1 cellular context compared by ENCODE assay signal in the genomic region with DNA sequence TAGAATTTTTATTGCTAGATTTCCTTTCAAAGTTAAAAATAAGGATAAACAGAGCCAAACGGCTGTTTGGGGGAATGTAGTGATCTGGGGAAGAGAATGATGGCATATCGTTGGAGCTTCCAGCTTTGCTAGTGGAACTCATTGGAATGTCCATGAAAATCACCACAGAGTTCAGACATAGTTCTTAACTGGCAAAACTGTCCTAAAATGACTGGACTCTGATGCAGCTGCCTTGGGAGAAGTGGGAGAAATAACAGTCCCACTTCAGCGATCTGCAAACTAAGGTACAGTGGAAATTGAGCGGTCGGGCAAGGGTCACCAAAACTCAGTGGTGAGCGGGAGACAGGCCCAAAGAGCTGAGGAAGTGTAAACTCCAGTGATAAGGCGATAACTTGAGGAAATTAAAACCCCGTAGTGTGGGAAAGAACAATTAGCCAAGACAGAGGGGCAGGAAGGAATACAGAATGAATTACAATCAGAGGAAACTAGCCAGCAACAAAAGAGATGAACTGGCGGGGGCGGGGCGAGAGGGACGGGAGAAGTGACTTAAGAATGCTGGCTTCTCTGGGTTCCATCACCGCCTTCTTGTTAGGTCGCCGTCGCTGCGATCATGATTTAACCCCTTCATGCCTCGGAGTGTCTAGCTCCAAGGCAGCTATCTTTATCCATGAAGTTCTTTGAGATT.
TF ChIP-seq lines count a peak whose summit lies in the region.

No MANE protein-coding gene starts in this region.

TF ChIP-seq in HEK293, 187 proteins besides CTCF, POLR2A, EP300 and RAD21 (continued from another document):
- TF ChIP-seq, protein P1, sequence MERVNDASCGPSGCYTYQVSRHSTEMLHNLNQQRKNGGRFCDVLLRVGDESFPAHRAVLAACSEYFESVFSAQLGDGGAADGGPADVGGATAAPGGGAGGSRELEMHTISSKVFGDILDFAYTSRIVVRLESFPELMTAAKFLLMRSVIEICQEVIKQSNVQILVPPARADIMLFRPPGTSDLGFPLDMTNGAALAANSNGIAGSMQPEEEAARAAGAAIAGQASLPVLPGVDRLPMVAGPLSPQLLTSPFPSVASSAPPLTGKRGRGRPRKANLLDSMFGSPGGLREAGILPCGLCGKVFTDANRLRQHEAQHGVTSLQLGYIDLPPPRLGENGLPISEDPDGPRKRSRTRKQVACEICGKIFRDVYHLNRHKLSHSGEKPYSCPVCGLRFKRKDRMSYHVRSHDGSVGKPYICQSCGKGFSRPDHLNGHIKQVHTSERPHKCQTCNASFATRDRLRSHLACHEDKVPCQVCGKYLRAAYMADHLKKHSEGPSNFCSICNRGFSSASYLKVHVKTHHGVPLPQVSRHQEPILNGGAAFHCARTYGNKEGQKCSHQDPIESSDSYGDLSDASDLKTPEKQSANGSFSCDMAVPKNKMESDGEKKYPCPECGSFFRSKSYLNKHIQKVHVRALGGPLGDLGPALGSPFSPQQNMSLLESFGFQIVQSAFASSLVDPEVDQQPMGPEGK (tag by site-specific recombination; IDR thresholded peaks at IDR 0.05) = 0 out of 2 replicates have a peak, but pooled peaks have one; percentile 28
- TF ChIP-seq, protein P2, sequence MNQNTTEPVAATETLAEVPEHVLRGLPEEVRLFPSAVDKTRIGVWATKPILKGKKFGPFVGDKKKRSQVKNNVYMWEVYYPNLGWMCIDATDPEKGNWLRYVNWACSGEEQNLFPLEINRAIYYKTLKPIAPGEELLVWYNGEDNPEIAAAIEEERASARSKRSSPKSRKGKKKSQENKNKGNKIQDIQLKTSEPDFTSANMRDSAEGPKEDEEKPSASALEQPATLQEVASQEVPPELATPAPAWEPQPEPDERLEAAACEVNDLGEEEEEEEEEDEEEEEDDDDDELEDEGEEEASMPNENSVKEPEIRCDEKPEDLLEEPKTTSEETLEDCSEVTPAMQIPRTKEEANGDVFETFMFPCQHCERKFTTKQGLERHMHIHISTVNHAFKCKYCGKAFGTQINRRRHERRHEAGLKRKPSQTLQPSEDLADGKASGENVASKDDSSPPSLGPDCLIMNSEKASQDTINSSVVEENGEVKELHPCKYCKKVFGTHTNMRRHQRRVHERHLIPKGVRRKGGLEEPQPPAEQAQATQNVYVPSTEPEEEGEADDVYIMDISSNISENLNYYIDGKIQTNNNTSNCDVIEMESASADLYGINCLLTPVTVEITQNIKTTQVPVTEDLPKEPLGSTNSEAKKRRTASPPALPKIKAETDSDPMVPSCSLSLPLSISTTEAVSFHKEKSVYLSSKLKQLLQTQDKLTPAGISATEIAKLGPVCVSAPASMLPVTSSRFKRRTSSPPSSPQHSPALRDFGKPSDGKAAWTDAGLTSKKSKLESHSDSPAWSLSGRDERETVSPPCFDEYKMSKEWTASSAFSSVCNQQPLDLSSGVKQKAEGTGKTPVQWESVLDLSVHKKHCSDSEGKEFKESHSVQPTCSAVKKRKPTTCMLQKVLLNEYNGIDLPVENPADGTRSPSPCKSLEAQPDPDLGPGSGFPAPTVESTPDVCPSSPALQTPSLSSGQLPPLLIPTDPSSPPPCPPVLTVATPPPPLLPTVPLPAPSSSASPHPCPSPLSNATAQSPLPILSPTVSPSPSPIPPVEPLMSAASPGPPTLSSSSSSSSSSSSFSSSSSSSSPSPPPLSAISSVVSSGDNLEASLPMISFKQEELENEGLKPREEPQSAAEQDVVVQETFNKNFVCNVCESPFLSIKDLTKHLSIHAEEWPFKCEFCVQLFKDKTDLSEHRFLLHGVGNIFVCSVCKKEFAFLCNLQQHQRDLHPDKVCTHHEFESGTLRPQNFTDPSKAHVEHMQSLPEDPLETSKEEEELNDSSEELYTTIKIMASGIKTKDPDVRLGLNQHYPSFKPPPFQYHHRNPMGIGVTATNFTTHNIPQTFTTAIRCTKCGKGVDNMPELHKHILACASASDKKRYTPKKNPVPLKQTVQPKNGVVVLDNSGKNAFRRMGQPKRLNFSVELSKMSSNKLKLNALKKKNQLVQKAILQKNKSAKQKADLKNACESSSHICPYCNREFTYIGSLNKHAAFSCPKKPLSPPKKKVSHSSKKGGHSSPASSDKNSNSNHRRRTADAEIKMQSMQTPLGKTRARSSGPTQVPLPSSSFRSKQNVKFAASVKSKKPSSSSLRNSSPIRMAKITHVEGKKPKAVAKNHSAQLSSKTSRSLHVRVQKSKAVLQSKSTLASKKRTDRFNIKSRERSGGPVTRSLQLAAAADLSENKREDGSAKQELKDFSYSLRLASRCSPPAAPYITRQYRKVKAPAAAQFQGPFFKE (tag by site-specific recombination; IDR thresholded peaks at IDR 0.05; ENCODE audit: borderline replicate concordance) = no peak
- TF ChIP-seq ZFHX2 (tag by site-specific recombination; conservative IDR thresholded peaks at IDR 0.05) (peak; percentile 34), ZNF10 (tag by site-specific recombination; IDR thresholded peaks at IDR 0.05) (peak; percentile 81), TRIM28 (IDR thresholded peaks at IDR 0.05; ENCODE audit: borderline replicate concordance, low read length) (0 out of 2 replicates have a peak, but pooled peaks have one; percentile 54), ZNF335 (tag by site-specific recombination; conservative IDR thresholded peaks at IDR 0.05) (no peak), ZNF600 (tag by site-specific recombination; IDR thresholded peaks at IDR 0.05) (peak; percentile 79), ZNF629 (tag by site-specific recombination; IDR thresholded peaks at IDR 0.05) (0 out of 2 replicates have a peak, but pooled peaks have one; percentile 34)
